Comparison of ENCODE assay signal across 9 cellular contexts in the genomic region with DNA sequence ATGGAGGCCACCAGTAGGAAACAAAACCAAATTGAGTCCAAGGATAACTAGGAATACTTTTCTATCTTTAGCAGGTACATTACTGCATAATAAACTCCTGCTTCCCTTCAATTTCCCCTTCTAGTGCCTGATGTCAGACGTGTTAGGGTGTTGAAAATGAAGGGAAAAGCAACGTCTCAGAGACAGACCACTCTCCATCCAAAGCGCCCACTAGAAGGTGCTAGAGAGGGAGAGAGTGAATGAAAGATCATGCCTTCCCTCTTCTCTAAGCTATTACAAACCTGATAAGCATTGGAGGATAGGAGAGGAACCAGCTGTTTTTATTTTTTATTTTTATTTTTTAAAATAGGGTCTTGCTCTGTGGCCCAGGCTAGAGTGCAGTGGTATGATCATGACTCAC.
DNase-seq lines count a peak whose midpoint lies in the region; ATAC-seq and TF ChIP-seq lines count a peak whose summit lies in the region.
"Had no signal": no experiment of that assay in that cellular context is flagged by ENCODE, and none has a peak within 500 bp of the region (broad histone marks: within the 10 kb centered on the region; RNA-seq: fewer than 3 reads in every experiment).

No MANE protein-coding gene starts in this region.

- TF ChIP-seq CTCF in C4-2B (conservative IDR thresholded peaks at IDR 0.05): peak; percentile 37
- peak; percentile 77 for TF ChIP-seq CTCF in H9 (conservative IDR thresholded peaks at IDR 0.05)
- no peak for TF ChIP-seq CTCF in RWPE1 (conservative IDR thresholded peaks at IDR 0.05; ENCODE audit: low read depth)

- H3K4me1 Mint-ChIP-seq in H9: no peaks in the 10 kb centered on the region
- H3K4me1 Mint-ChIP-seq in activated CD8-positive, alpha-beta T cell treated with anti-CD3 and anti-CD28 coated beads, Interleukin-2, amount 10 ng/mL, durations not matched to agents 7 days and 5 days (ENCODE audit: low read depth): peaks cover 16% of the 10 kb centered on the region

- H2BK15ac ChIP-seq in H9 (ENCODE audit: low read depth, low read length): no peak overlapping the region

- no peaks in the 10 kb centered on the region; the same call in 1 of the 2 replicates for H3K4me1 ChIP-seq in H9 (ENCODE audit: insufficient read depth, low read length)

- no peaks in the 10 kb centered on the region for H3K79me1 ChIP-seq in H9 (ENCODE audit: insufficient read depth, low read depth, low read length, poor library complexity, severe bottlenecking)

- POLR2A ChIA-PET in activated CD8-positive, alpha-beta T cell treated with anti-CD3 and anti-CD28 coated beads, Interleukin-2, amount 10 ng/mL, durations not matched to agents 7 days and 5 days (lab: Charles Lee): no interaction called here
- POLR2A ChIA-PET in RWPE1 (lab: Yijun Ruan, JAX; ENCODE audit: low non-redundant PET): no interaction called here

- H3K79me2 ChIP-seq in H9 (ENCODE audit: insufficient read depth, low read length): no peaks in the 10 kb centered on the region

- H3K9me3 Mint-ChIP-seq in H9: no peaks in the 10 kb centered on the region; a peak in 1 of 5 replicates
- H3K9me3 Mint-ChIP-seq in activated CD8-positive, alpha-beta T cell treated with anti-CD3 and anti-CD28 coated beads, Interleukin-2, amount 10 ng/mL, durations not matched to agents 7 days and 5 days (ENCODE audit: insufficient read depth): peaks cover 3% of the 10 kb centered on the region

- no peak overlapping the region for H3K27ac Mint-ChIP-seq in H9
- peak overlapping the region; percentile 92 for H3K27ac Mint-ChIP-seq in activated CD8-positive, alpha-beta T cell treated with anti-CD3 and anti-CD28 coated beads, Interleukin-2, amount 10 ng/mL, durations not matched to agents 7 days and 5 days

- H3K23me2 ChIP-seq in H9 (ENCODE audit: insufficient read length, low read depth, low read length, poor library complexity, severe bottlenecking): no peaks in the 10 kb centered on the region

- no peak overlapping the region for H4K5ac ChIP-seq in H9 (ENCODE audit: insufficient read length, low read depth, low read length)

- H2BK12ac ChIP-seq in H9 (ENCODE audit: insufficient read length, low read depth, low read length): no peak overlapping the region

- no peak overlapping the region for H4K91ac ChIP-seq in H9 (ENCODE audit: insufficient read length, low read depth, low read length)

- no peak overlapping the region for H3K9ac ChIP-seq in H9 (ENCODE audit: extremely low read depth, insufficient read length, low read length)

- peak; percentile 36 for ATAC-seq in activated CD8-positive, alpha-beta T cell treated with anti-CD3 and anti-CD28 coated beads, Interleukin-2, amount 10 ng/mL, durations not matched to agents 7 days and 5 days
- ATAC-seq in HG03354 (IDR thresholded peaks at IDR 0.05; ENCODE audit: poor library complexity, severe bottlenecking, unreplicated experiment): no peak

- H3K23ac ChIP-seq in H9 (ENCODE audit: insufficient read length, low read depth, low read length): no peak overlapping the region

- no peak for DNase-seq in H9
- no peak for DNase-seq in activated CD8-positive, alpha-beta T cell treated with anti-CD3 and anti-CD28 coated beads, Interleukin-2, amount 10 ng/mL, durations not matched to agents 7 days and 5 days
- peak; percentile 19 for DNase-seq in left kidney (ENCODE audit: low read depth, low spot score)
- no peak for DNase-seq in posterior vena cava (ENCODE audit: low spot score)
- no peak for DNase-seq in NCI-H2081 (lab: John Stamatoyannopoulos, UW)
- no peak for DNase-seq in RWPE1 (ENCODE audit: low spot score)

- peaks cover 59% of the 10 kb centered on the region for H3K27me3 Mint-ChIP-seq in H9 (ENCODE audit: low read depth)
- H3K27me3 Mint-ChIP-seq in activated CD8-positive, alpha-beta T cell treated with anti-CD3 and anti-CD28 coated beads, Interleukin-2, amount 10 ng/mL, durations not matched to agents 7 days and 5 days (ENCODE audit: low read depth): peaks cover 10% of the 10 kb centered on the region

- H3K56ac ChIP-seq in H9 (ENCODE audit: insufficient read length, low read depth, low read length): no peak overlapping the region

- H2AFZ ChIP-seq in H9 (ENCODE audit: low read length): no peak overlapping the region

- CTCF ChIA-PET in activated CD8-positive, alpha-beta T cell treated with anti-CD3 and anti-CD28 coated beads, Interleukin-2, amount 10 ng/mL, durations not matched to agents 7 days and 5 days (lab: Charles Lee): interaction anchor here (0.7 to 3.5 kb wide), 5 partner anchors 10 to 97 kb away, joined by 3 to 16 read pairs (median 3); no protein-coding TSS in a partner anchor
- CTCF ChIA-PET in RWPE1 (lab: Yijun Ruan, JAX): interaction anchor here (0.7 kb wide), 1 partner anchor 208 kb away, joined by 3 read pairs; no protein-coding TSS in a partner anchor

- H2AK5ac ChIP-seq in H9 (ENCODE audit: insufficient read length, low read length): no peak overlapping the region

- no peak overlapping the region for H3K4ac ChIP-seq in H9 (ENCODE audit: low read depth, low read length)

- H3K9me3 ChIP-seq in H9 (ENCODE audit: control insufficient read depth, low read depth, low read length): no peaks in the 10 kb centered on the region

- peaks cover 12% of the 10 kb centered on the region for H3K27me3 ChIP-seq in H9 (ENCODE audit: insufficient read depth, low read length)

- H2BK20ac ChIP-seq in H9 (ENCODE audit: low read depth, low read length, poor library complexity, severe bottlenecking): no peak overlapping the region

- H3K14ac ChIP-seq in H9 (ENCODE audit: insufficient read depth, low read length): no peak overlapping the region

- WGBS in H9 (ENCODE audit: extremely low coverage, insufficient read length, low lambda C conversion rate): no CpG with 5 or more reads among the region's 3 CpGs

- no peak overlapping the region for H2BK120ac ChIP-seq in H9 (ENCODE audit: low read depth, low read length, poor library complexity, severe bottlenecking)

- no peak overlapping the region for H4K8ac ChIP-seq in H9 (replicated peaks; ENCODE audit: insufficient read length, low read depth, low read length)

- peak overlapping the region; percentile 56; the same call in 1 of the 2 replicates for H3K27ac ChIP-seq in C4-2B
- H3K27ac ChIP-seq in H9 (ENCODE audit: insufficient read length, low read depth, low read length): no peak overlapping the region
- no peak overlapping the region for H3K27ac ChIP-seq in RWPE1

- no peak overlapping the region for H2BK5ac ChIP-seq in H9 (ENCODE audit: insufficient read length, low read length)

- H3T11ph ChIP-seq in H9 (ENCODE audit: low read length): no peak overlapping the region

- H3K4me2 ChIP-seq in H9 (ENCODE audit: insufficient read depth, insufficient read length, low read length): no peak overlapping the region
- H3K4me2 ChIP-seq: smooth muscle cell had no signal

- H3K18ac ChIP-seq in H9 (ENCODE audit: insufficient read length, low read depth, low read length): no peak overlapping the region

- intact Hi-C loops in posterior vena cava (cut with DNase I): no loop called here

- no peaks in the 10 kb centered on the region for H4K20me1 ChIP-seq in H9 (ENCODE audit: control insufficient read depth, insufficient read depth, insufficient read length)

- no peaks in the 10 kb centered on the region for H3K36me3 Mint-ChIP-seq in H9 (ENCODE audit: insufficient read depth in 1 of 3, low read depth in 3 of 3)
- H3K36me3 Mint-ChIP-seq in activated CD8-positive, alpha-beta T cell treated with anti-CD3 and anti-CD28 coated beads, Interleukin-2, amount 10 ng/mL, durations not matched to agents 7 days and 5 days (ENCODE audit: low read depth): peaks cover 7% of the 10 kb centered on the region

- no peak overlapping the region for H3K4me3 Mint-ChIP-seq in H9
- H3K4me3 Mint-ChIP-seq in activated CD8-positive, alpha-beta T cell treated with anti-CD3 and anti-CD28 coated beads, Interleukin-2, amount 10 ng/mL, durations not matched to agents 7 days and 5 days: no peak overlapping the region
